In genomic region chr19:50486823-50487515, GRCh38 we compare ENCODE assay signal across 8 cellular contexts. TPM values are rescaled to one million over a fixed set of nuclear protein-coding genes. Genes with fewer than 3 reads are reported as not detected.
DNase-seq lines count a peak whose midpoint lies in the region; ATAC-seq and TF ChIP-seq lines count a peak whose summit lies in the region.

No MANE protein-coding gene starts in this region.

- TF ChIP-seq CTCF in GM10248 (IDR thresholded peaks at IDR 0.05; ENCODE audit: control extremely low read depth, extremely low read depth, low read depth, missing control alignments), result peak; percentile 32

- no peak overlapping the region for H3K4me3 Mint-ChIP-seq in activated T-cell treated with anti-CD3 and anti-CD28 coated beads, Interleukin-2, amount 50 U/mL, for 72 hours
- no peak overlapping the region for H3K4me3 Mint-ChIP-seq in stimulated activated memory B cell treated with anti-CD40 and anti-IgM and Interleukin-4, amounts not matched to agents 10 μg/mL and 1 μg/mL and 100 μg/mL, for 72 hours

- peaks cover 23% of the 10 kb centered on the region for H3K4me1 Mint-ChIP-seq in activated T-cell treated with anti-CD3 and anti-CD28 coated beads, Interleukin-2, amount 50 U/mL, for 72 hours (ENCODE audit: low read depth)
- H3K4me1 Mint-ChIP-seq in stimulated activated memory B cell treated with anti-CD40 and anti-IgM and Interleukin-4, amounts not matched to agents 10 μg/mL and 1 μg/mL and 100 μg/mL, for 72 hours, result peaks cover 44% of the 10 kb centered on the region

- peaks cover 0 to 2% of the 10 kb centered on the region in 2 donors for H3K9me3 Mint-ChIP-seq in activated T-cell treated with anti-CD3 and anti-CD28 coated beads, Interleukin-2, amount 50 U/mL, for 72 hours
- H3K9me3 Mint-ChIP-seq in stimulated activated memory B cell treated with anti-CD40 and anti-IgM and Interleukin-4, amounts not matched to agents 10 μg/mL and 1 μg/mL and 100 μg/mL, for 72 hours, result no peaks in the 10 kb centered on the region

- H3K27me3 Mint-ChIP-seq in activated T-cell treated with anti-CD3 and anti-CD28 coated beads, Interleukin-2, amount 50 U/mL, for 72 hours (ENCODE audit: low read depth), result peaks cover 7% of the 10 kb centered on the region
- no peaks in the 10 kb centered on the region for H3K27me3 Mint-ChIP-seq in stimulated activated memory B cell treated with anti-CD40 and anti-IgM and Interleukin-4, amounts not matched to agents 10 μg/mL and 1 μg/mL and 100 μg/mL, for 72 hours

- no peak for ATAC-seq in activated T-cell treated with anti-CD3 and anti-CD28 coated beads, Interleukin-2, amount 50 U/mL, for 72 hours (replicated peaks in 1 of 2)
- no peak for ATAC-seq in stimulated activated memory B cell treated with anti-CD40 and anti-IgM and Interleukin-4, amounts not matched to agents 10 μg/mL and 1 μg/mL and 100 μg/mL, for 72 hours
- no peak for ATAC-seq in HG03280 (IDR thresholded peaks at IDR 0.05; ENCODE audit: unreplicated experiment)

- POLR2A ChIA-PET in GM10248 (lab: Yijun Ruan, JAX), result no interaction called here

- no peak for DNase-seq in GM10248 (ENCODE audit: extremely low spot score)
- peak; percentile 6 for DNase-seq in NCI-H1694 treated with DMSO at 0.1 percent for 48 hours (lab: John Stamatoyannopoulos, UW)
- DNase-seq in activated T-cell treated with anti-CD3 and anti-CD28 coated beads, Interleukin-2, amount 50 U/mL, for 72 hours, result peak; percentile 66 to 70
- DNase-seq in iPS-NIHi11 (ENCODE audit: low spot score), result peak; percentile 54
- peak; percentile 88 for DNase-seq in stimulated activated CD8-positive, alpha-beta memory T cell treated with anti-CD3 and anti-CD28 coated beads, Interleukin-4, amount 100 ng/mL, for 48 hours
- DNase-seq in SK-N-DZ (ENCODE audit: low spot score), result no peak

- peaks cover 3 to 14% of the 10 kb centered on the region in 2 donors for H3K36me3 Mint-ChIP-seq in activated T-cell treated with anti-CD3 and anti-CD28 coated beads, Interleukin-2, amount 50 U/mL, for 72 hours (ENCODE audit: insufficient read depth in 2 of 2)
- H3K36me3 Mint-ChIP-seq in stimulated activated memory B cell treated with anti-CD40 and anti-IgM and Interleukin-4, amounts not matched to agents 10 μg/mL and 1 μg/mL and 100 μg/mL, for 72 hours, result peaks cover 53% of the 10 kb centered on the region

- CTCF ChIA-PET in GM10248 (lab: Yijun Ruan, JAX), result interaction anchor here (0.7 to 1.3 kb wide), 2 partner anchors 13 to 118 kb away, joined by 3 to 4 read pairs; no protein-coding TSS in a partner anchor

- no peak overlapping the region for H3K27ac Mint-ChIP-seq in activated T-cell treated with anti-CD3 and anti-CD28 coated beads, Interleukin-2, amount 50 U/mL, for 72 hours
- H3K27ac Mint-ChIP-seq in stimulated activated memory B cell treated with anti-CD40 and anti-IgM and Interleukin-4, amounts not matched to agents 10 μg/mL and 1 μg/mL and 100 μg/mL, for 72 hours, result no peak overlapping the region

RNA-seq across cellular contexts. Expression of gene GARIN5A, which starts 10.3 kb away (rescaled TPM):
- under 1 TPM in 1 of 2 donors, not detected in 1; 0.76 TPM for total RNA-seq in activated T-cell treated with anti-CD3 and anti-CD28 coated beads, Interleukin-2, amount 50 U/mL, for 72 hours
- 0.54 TPM in 1 of 2 replicates, not detected in the other for polyA plus RNA-seq in SK-N-DZ (2014; cell fraction: cytosol; rRNA removed)
- polyA plus RNA-seq in SK-N-DZ (2014; cell fraction: nucleus; rRNA removed), result 0.52 and 2.2 TPM in 2 replicates

RNA-seq across cellular contexts. Expression of gene EMC10, which starts 10.7 kb away (rescaled TPM):
- total RNA-seq in activated T-cell treated with anti-CD3 and anti-CD28 coated beads, Interleukin-2, amount 50 U/mL, for 72 hours, result 10 to 100 TPM; 26.6 to 33.9 TPM
- polyA plus RNA-seq in SK-N-DZ (2014; cell fraction: cytosol; rRNA removed), result 114 and 132 TPM in 2 replicates
- 39.1 and 53.1 TPM in 2 replicates for polyA plus RNA-seq in SK-N-DZ (2014; cell fraction: nucleus; rRNA removed)

RNA-seq across cellular contexts. Expression of gene JOSD2, which starts 24.0 kb away (rescaled TPM):
- total RNA-seq in activated T-cell treated with anti-CD3 and anti-CD28 coated beads, Interleukin-2, amount 50 U/mL, for 72 hours, result 10 to 100 TPM; 27.6 to 34.0 TPM
- polyA plus RNA-seq in SK-N-DZ (2014; cell fraction: cytosol; rRNA removed), result 7.6 and 9.2 TPM in 2 replicates
- 8.9 and 12.0 TPM in 2 replicates for polyA plus RNA-seq in SK-N-DZ (2014; cell fraction: nucleus; rRNA removed)

RNA-seq across cellular contexts. Expression of gene ASPDH, which starts 26.7 kb away (rescaled TPM):
- not detected for total RNA-seq in activated T-cell treated with anti-CD3 and anti-CD28 coated beads, Interleukin-2, amount 50 U/mL, for 72 hours
- 11.3 and 21.1 TPM in 2 replicates for polyA plus RNA-seq in SK-N-DZ (2014; cell fraction: cytosol; rRNA removed)
- 12.2 and 15.6 TPM in 2 replicates for polyA plus RNA-seq in SK-N-DZ (2014; cell fraction: nucleus; rRNA removed)

RNA-seq across cellular contexts. Expression of gene MYBPC2, which starts 54.3 kb away (rescaled TPM):
- 1 to 10 TPM in 1 of 2 donors, under 1 TPM in 1; 0.86 to 1.3 TPM for total RNA-seq in activated T-cell treated with anti-CD3 and anti-CD28 coated beads, Interleukin-2, amount 50 U/mL, for 72 hours
- not detected in 2 replicates for polyA plus RNA-seq in SK-N-DZ (2014; cell fraction: cytosol; rRNA removed)
- polyA plus RNA-seq in SK-N-DZ (2014; cell fraction: nucleus; rRNA removed), result not detected in 2 replicates

Comparison
In these comparisons a context has a peak if more than half of its experiments do, and no peak if none do; other contexts are left out.
1. DNase-seq: peak in NCI-H1694 treated with DMSO at 0.1 percent for 48 hours (single experiment), activated T-cell treated with anti-CD3 and anti-CD28 coated beads, Interleukin-2, amount 50 U/mL, for 72 hours (2 of 2), iPS-NIHi11 (single experiment) and stimulated activated CD8-positive, alpha-beta memory T cell treated with anti-CD3 and anti-CD28 coated beads, Interleukin-4, amount 100 ng/mL, for 48 hours (single experiment); none in GM10248 (single experiment) and SK-N-DZ (single experiment).